In genomic region chr16:10967981-10968380, GRCh38 we compare ENCODE assay signal across 18 cellular contexts.
"Had no signal": no experiment of that assay in that cellular context is flagged by ENCODE, and none has a peak within 500 bp of the region (broad histone marks: within the 10 kb centered on the region; RNA-seq: fewer than 3 reads in every experiment).

No MANE protein-coding gene starts in this region.

- H3K9me3 ChIP-seq: adrenal gland, ascending aorta, breast epithelium, colonic mucosa, gastroesophageal sphincter, thyroid gland had no signal

- H3K36me3 ChIP-seq: breast epithelium, colonic mucosa had no signal

- DNase-seq: activated CD4-positive, alpha-beta T cell treated with anti-CD3 and anti-CD28 coated beads, Interleukin-2, amount 50 U/mL, for 1 hour; activated CD4-positive, CD25-positive, alpha-beta regulatory T cell treated with anti-CD3 and anti-CD28 coated beads, Interleukin-2, amount 50 U/mL, for 72 hours; activated naive CD4-positive, alpha-beta T cell; activated T-cell treated with anti-CD3 and anti-CD28 coated beads, Interleukin-2, amount 50 U/mL, for 1 hour; colonic mucosa; endodermal cell; naive thymus-derived CD4-positive, alpha-beta T cell; stimulated activated CD4-positive, alpha-beta T cell treated with anti-CD3 and anti-CD28 coated beads, Interleukin-2, amount 100 ng/mL, for 48 hours; stimulated activated CD8-positive, alpha-beta memory T cell treated with anti-CD3 and anti-CD28 coated beads, Interleukin-4, amount 100 ng/mL, for 48 hours; stimulated activated naive CD4-positive, alpha-beta T cell treated with Interleukin-2 at 50 U/mL for 16 hours; thyroid gland had no signal

- H3K27me3 ChIP-seq: adrenal gland, ascending aorta, breast epithelium, colonic mucosa, gastroesophageal sphincter, thyroid gland had no signal

- ATAC-seq: gastroesophageal sphincter; naive thymus-derived CD4-positive, alpha-beta T cell had no signal

- H3K27ac ChIP-seq: adrenal gland, breast epithelium, colonic mucosa, epithelial cell of prostate, gastroesophageal sphincter, thyroid gland, VCaP had no signal

- H3K4me3 ChIP-seq: adrenal gland, ascending aorta, breast epithelium, colonic mucosa, gastroesophageal sphincter, lung, thyroid gland had no signal

- H3K4me1 ChIP-seq: colonic mucosa had no signal
